ENCODE assay signal across 11 cellular contexts in genomic region chr17:33667052-33667509, GRCh38.
A peak's percentile ranks its signal among the peaks of the same experiment; 100 is the strongest.
DNase-seq lines count a peak whose midpoint lies in the region; ATAC-seq and TF ChIP-seq lines count a peak whose summit lies in the region.
"Had no signal": no experiment of that assay in that cellular context is flagged by ENCODE, and none has a peak within 500 bp of the region (broad histone marks: within the 10 kb centered on the region; RNA-seq: fewer than 3 reads in every experiment).

No MANE protein-coding gene starts in this region.

- no peaks in the 10 kb centered on the region for H3K9me3 Mint-ChIP-seq in activated CD8-positive, alpha-beta T cell treated with anti-CD3 and anti-CD28 coated beads for 36 hours

- H3K4me1 Mint-ChIP-seq in activated CD8-positive, alpha-beta T cell treated with anti-CD3 and anti-CD28 coated beads for 36 hours (ENCODE audit: low read depth): peaks cover 8% of the 10 kb centered on the region

- DNase-seq in activated CD8-positive, alpha-beta T cell treated with anti-CD3 and anti-CD28 coated beads for 36 hours: peak; percentile 51
- DNase-seq in stimulated activated CD4-positive, alpha-beta T cell treated with anti-CD3 and anti-CD28 coated beads, Interleukin-4, amount 100 ng/mL, for 1 hour: peak; percentile 7
- DNase-seq in foreskin fibroblast (no peak), putamen (ENCODE audit: low spot score) (no peak), NCI-H2081 treated with DMSO at 0.1 percent for 48 hours (lab: John Stamatoyannopoulos, UW) (no peak), right lobe of liver (no peak)
- DNase-seq: NCI-H524 treated with DMSO at 0.1 percent for 48 hours had no signal

- peak overlapping the region; percentile 10 for H3K27ac Mint-ChIP-seq in activated CD8-positive, alpha-beta T cell treated with anti-CD3 and anti-CD28 coated beads for 36 hours

- peak; percentile 59 for ATAC-seq in GM18873 (IDR thresholded peaks at IDR 0.05; ENCODE audit: low FRiP score, unreplicated experiment)
- peak; percentile 83 for ATAC-seq in HG03103 (IDR thresholded peaks at IDR 0.05; ENCODE audit: low read depth, unreplicated experiment)
- ATAC-seq in activated CD8-positive, alpha-beta T cell treated with anti-CD3 and anti-CD28 coated beads for 36 hours: peak; percentile 91
- ATAC-seq in right lobe of liver: no peak
- ATAC-seq: left lobe of liver had no signal

- no peak for TF ChIP-seq CTCF in activated CD8-positive, alpha-beta T cell treated with anti-CD3 and anti-CD28 coated beads for 36 hours (IDR thresholded peaks at IDR 0.05)
- TF ChIP-seq CTCF in foreskin fibroblast (IDR thresholded peaks at IDR 0.05; ENCODE audit: low read depth, low read length) (no peak), right lobe of liver (IDR thresholded peaks at IDR 0.05) (no peak)

- no peak overlapping the region for H3K4me3 Mint-ChIP-seq in activated CD8-positive, alpha-beta T cell treated with anti-CD3 and anti-CD28 coated beads for 36 hours

- POLR2A ChIA-PET in activated CD8-positive, alpha-beta T cell treated with anti-CD3 and anti-CD28 coated beads for 36 hours (lab: Charles Lee): no interaction called here

- no peaks in the 10 kb centered on the region for H3K36me3 Mint-ChIP-seq in activated CD8-positive, alpha-beta T cell treated with anti-CD3 and anti-CD28 coated beads for 36 hours (ENCODE audit: low read depth)

- H3K27me3 Mint-ChIP-seq in activated CD8-positive, alpha-beta T cell treated with anti-CD3 and anti-CD28 coated beads for 36 hours: peaks cover 2% of the 10 kb centered on the region

- CTCF ChIA-PET in activated CD8-positive, alpha-beta T cell treated with anti-CD3 and anti-CD28 coated beads for 36 hours (lab: Charles Lee): no interaction called here

- no peaks in the 10 kb centered on the region for H3K9me3 ChIP-seq in right lobe of liver

- TF ChIP-seq POLR2A in right lobe of liver (IDR thresholded peaks at IDR 0.05): no peak

- H3K4me1 ChIP-seq in right lobe of liver: no peaks in the 10 kb centered on the region

- H3K4me3 ChIP-seq in foreskin fibroblast (ENCODE audit: low read depth in 1 of 2, low read length in 2 of 2): no peak overlapping the region
- H3K4me3 ChIP-seq in right lobe of liver: no peak overlapping the region

- 45% methylated on average over 12 of the region's 12 CpGs for WGBS in right lobe of liver (ENCODE audit: insufficient coverage, low coverage, low lambda C conversion rate, missing lambda C conversion rate)

- intact Hi-C loops in activated CD8-positive, alpha-beta T cell treated with anti-CD3 and anti-CD28 coated beads for 36 hours (cut with micrococcal nuclease): no loop called here
- intact Hi-C loops in right lobe of liver (cut with DNase I): no loop called here

- H3K27me3 ChIP-seq in right lobe of liver: no peaks in the 10 kb centered on the region

- H3K27ac ChIP-seq in right lobe of liver: no peak overlapping the region
- H3K27ac ChIP-seq: epithelial cell of prostate had no signal

- H3K36me3 ChIP-seq in right lobe of liver: no peaks in the 10 kb centered on the region

Comparison
In these comparisons a context has a peak if more than half of its experiments do, and no peak if none do; other contexts are left out.
1. ATAC-seq: peak in GM18873 (single experiment), HG03103 (single experiment) and activated CD8-positive, alpha-beta T cell treated with anti-CD3 and anti-CD28 coated beads for 36 hours (single experiment); none in right lobe of liver (0 of 4).
2. DNase-seq: peak in activated CD8-positive, alpha-beta T cell treated with anti-CD3 and anti-CD28 coated beads for 36 hours (single experiment) and stimulated activated CD4-positive, alpha-beta T cell treated with anti-CD3 and anti-CD28 coated beads, Interleukin-4, amount 100 ng/mL, for 1 hour (single experiment); none in foreskin fibroblast (0 of 2), putamen (single experiment), NCI-H2081 treated with DMSO at 0.1 percent for 48 hours (single experiment) and right lobe of liver (0 of 3).